Comparison of ENCODE assay signal across 10 cellular contexts in the genomic region with DNA sequence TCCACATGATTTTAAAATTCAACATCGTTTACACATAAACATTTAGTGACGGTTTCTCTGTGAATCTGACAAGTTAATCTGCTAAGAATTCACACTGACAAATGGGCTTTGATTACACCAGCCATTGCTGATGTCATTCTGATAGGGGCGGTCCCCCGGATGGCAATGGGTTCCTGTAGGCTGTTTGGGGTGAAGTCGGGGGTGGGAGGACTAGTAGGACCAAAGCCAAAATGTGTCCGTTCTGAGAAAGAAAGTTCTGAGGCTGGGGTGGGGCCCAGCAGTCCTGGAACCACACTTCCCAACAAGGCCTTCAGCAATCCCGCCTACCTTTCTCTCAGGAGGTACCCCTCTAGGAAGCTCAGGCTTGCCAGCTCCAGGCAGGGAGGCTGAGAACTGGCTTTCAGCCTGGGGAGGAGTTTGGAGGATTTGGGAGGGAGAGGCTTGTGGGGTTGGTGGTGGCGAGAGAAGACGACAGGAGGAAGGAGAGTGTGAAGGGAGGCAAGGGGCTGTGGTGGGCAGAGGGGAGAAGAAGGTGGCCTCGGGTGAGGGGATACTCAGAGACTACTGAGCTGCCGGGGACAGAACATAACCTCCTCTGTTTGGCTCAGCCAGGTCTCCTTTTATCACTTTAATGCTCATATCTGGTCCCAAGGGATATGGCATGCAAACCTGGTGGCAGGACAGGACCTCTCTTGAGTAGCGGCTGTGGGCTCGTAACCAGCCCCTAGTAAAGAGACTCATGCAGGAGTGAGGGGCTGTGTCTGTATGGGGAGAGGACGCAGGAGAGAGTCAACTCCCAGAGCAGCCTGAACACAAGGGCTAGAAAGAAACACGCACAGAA. TPM values are rescaled to one million over a fixed set of nuclear protein-coding genes. Genes with fewer than 3 reads are reported as not detected.
DNase-seq lines count a peak whose midpoint lies in the region; ATAC-seq and TF ChIP-seq lines count a peak whose summit lies in the region.
"Had no signal": no experiment of that assay in that cellular context is flagged by ENCODE, and none has a peak within 500 bp of the region (broad histone marks: within the 10 kb centered on the region; RNA-seq: fewer than 3 reads in every experiment).

No MANE protein-coding gene starts in this region.

- no peak for ATAC-seq in activated naive CD8-positive, alpha-beta T cell treated with anti-CD3 and anti-CD28 coated beads, Interleukin-2, amount 10 ng/mL, durations not matched to agents 7 days and 5 days (ENCODE audit: low read depth)
- ATAC-seq in heart right ventricle (peak in 3 of 8 donors; percentile 1 to 19 (median 6)), HG02938 (IDR thresholded peaks at IDR 0.05; ENCODE audit: unreplicated experiment) (no peak)
- ATAC-seq: activated CD4-positive, alpha-beta T cell treated with anti-CD3 and anti-CD28 coated beads for 36 hours had no signal

- no peaks in the 10 kb centered on the region for H3K9me3 Mint-ChIP-seq in activated naive CD8-positive, alpha-beta T cell treated with anti-CD3 and anti-CD28 coated beads, Interleukin-2, amount 10 ng/mL, durations not matched to agents 7 days and 5 days

- peaks cover 42 to 100% (median 93%) of the 10 kb centered on the region in 9 donors for H3K4me1 ChIP-seq in heart right ventricle

- H3K9me3 ChIP-seq in heart right ventricle, result no peaks in the 10 kb centered on the region

- no peak overlapping the region for H3K4me3 Mint-ChIP-seq in activated naive CD8-positive, alpha-beta T cell treated with anti-CD3 and anti-CD28 coated beads, Interleukin-2, amount 10 ng/mL, durations not matched to agents 7 days and 5 days
- H3K4me3 Mint-ChIP-seq: activated CD4-positive, alpha-beta T cell treated with anti-CD3 and anti-CD28 coated beads for 36 hours had no signal

- H3K27me3 ChIP-seq in heart right ventricle, result peaks cover 0 to 11% (median 0%) of the 10 kb centered on the region in 7 donors

- TF ChIP-seq CTCF in GM13976 (IDR thresholded peaks at IDR 0.05; ENCODE audit: borderline replicate concordance, control extremely low read depth, extremely low read depth, insufficient read depth, missing control alignments), result no peak
- TF ChIP-seq CTCF in heart right ventricle (IDR thresholded peaks at IDR 0.05), result no peak

- WGBS in heart right ventricle, 2 donors, result 46 to 55% methylated on average over 14 to 15 of the region's 15 CpGs

- peaks cover 55% of the 10 kb centered on the region for H3K4me1 Mint-ChIP-seq in activated naive CD8-positive, alpha-beta T cell treated with anti-CD3 and anti-CD28 coated beads, Interleukin-2, amount 10 ng/mL, durations not matched to agents 7 days and 5 days

- peak overlapping the region; percentile 37 to 97 (median 93) for H3K27ac ChIP-seq in heart right ventricle
- H3K27ac ChIP-seq in skin epidermis, result peak overlapping the region in 12 of 21 experiments; percentile 16 to 91 (median 48)

- no peaks in the 10 kb centered on the region for H3K27me3 Mint-ChIP-seq in activated naive CD8-positive, alpha-beta T cell treated with anti-CD3 and anti-CD28 coated beads, Interleukin-2, amount 10 ng/mL, durations not matched to agents 7 days and 5 days

- H3K36me3 ChIP-seq in heart right ventricle, result peaks cover 0 to 94% (median 9%) of the 10 kb centered on the region in 9 donors

- intact Hi-C loops in heart right ventricle (cut with DNase I), result loop anchor here in 5 of 10 donors (2.0 to 10.0 kb wide), 5 partner anchors 109 to 341 kb away; partner anchors contain the start of gene MNT (in 1 of the 5)

- peak; percentile 49 for DNase-seq in GM13976 (ENCODE audit: low spot score)
- no peak for DNase-seq in activated naive CD8-positive, alpha-beta T cell treated with anti-CD3 and anti-CD28 coated beads, Interleukin-2, amount 10 ng/mL, durations not matched to agents 7 days and 5 days
- DNase-seq in heart right ventricle, result peak in 1 of 2 donors; percentile 57
- no peak for DNase-seq in activated gamma-delta T cell treated with Interleukin-2 at 50 U/mL for 16 hours
- DNase-seq in UCSD-AML1 (lab: John Stamatoyannopoulos, UW; ENCODE audit: unreplicated experiment), result no peak
- DNase-seq in foreskin melanocyte, result no peak
- DNase-seq: activated CD4-positive, alpha-beta T cell treated with anti-CD3 and anti-CD28 coated beads for 36 hours; NK-92 treated with Interleukin-12 subunit alpha and Interleukin-12 subunit beta, amount 100 ng/mL, for 24 hours had no signal

- in situ Hi-C loops in GM13976 (cut with MboI; ENCODE audit: low sequenced_read_pairs, unreplicated experiment), result no loop called here

- peaks cover 22% of the 10 kb centered on the region for H3K36me3 Mint-ChIP-seq in activated naive CD8-positive, alpha-beta T cell treated with anti-CD3 and anti-CD28 coated beads, Interleukin-2, amount 10 ng/mL, durations not matched to agents 7 days and 5 days

- POLR2A ChIA-PET in activated naive CD8-positive, alpha-beta T cell treated with anti-CD3 and anti-CD28 coated beads, Interleukin-2, amount 10 ng/mL, durations not matched to agents 7 days and 5 days (lab: Charles Lee), result interaction anchor here (1.1 to 1.7 kb wide), 2 partner anchors 8 to 181 kb away, joined by 4 to 8 read pairs; partner anchors contain the start of gene HIC1

- H3K27ac Mint-ChIP-seq in activated naive CD8-positive, alpha-beta T cell treated with anti-CD3 and anti-CD28 coated beads, Interleukin-2, amount 10 ng/mL, durations not matched to agents 7 days and 5 days, result peak overlapping the region; percentile 71
- H3K27ac Mint-ChIP-seq: activated CD4-positive, alpha-beta T cell treated with anti-CD3 and anti-CD28 coated beads for 36 hours had no signal

- H3K4me3 ChIP-seq in heart right ventricle (no peak overlapping the region), skin epidermis (no peak overlapping the region)

RNA-seq across cellular contexts. Expression of gene HIC1, which starts 8.6 kb away (rescaled TPM):
- 10 to 100 TPM; 62.1 to 64.3 TPM for total RNA-seq in activated naive CD8-positive, alpha-beta T cell treated with anti-CD3 and anti-CD28 coated beads, Interleukin-2, amount 10 ng/mL, durations not matched to agents 7 days and 5 days
- total RNA-seq in heart right ventricle, result 10 to 100 TPM in 7 of 10 donors, 1 to 10 TPM in 3; 3.5 to 37.5 (median 12.1) TPM
- polyA plus RNA-seq in heart right ventricle, result 10 to 100 TPM in 1 of 2 donors, 1 to 10 TPM in 1; 8.3 to 14.3 TPM

RNA-seq across cellular contexts. Expression of gene OVCA2, which starts 21.7 kb away (rescaled TPM):
- 10 to 100 TPM; 32.0 to 35.5 TPM for total RNA-seq in activated naive CD8-positive, alpha-beta T cell treated with anti-CD3 and anti-CD28 coated beads, Interleukin-2, amount 10 ng/mL, durations not matched to agents 7 days and 5 days
- total RNA-seq in heart right ventricle, result 10 to 100 TPM; 15.3 to 25.4 (median 17.6) TPM
- polyA plus RNA-seq in heart right ventricle, result 10 to 100 TPM; 43.3 to 47.5 TPM

RNA-seq across cellular contexts. Expression of gene DPH1, which starts 33.6 kb away (rescaled TPM):
- total RNA-seq in activated naive CD8-positive, alpha-beta T cell treated with anti-CD3 and anti-CD28 coated beads, Interleukin-2, amount 10 ng/mL, durations not matched to agents 7 days and 5 days, result 10 to 100 TPM; 45.7 to 46.4 TPM
- total RNA-seq in heart right ventricle, result 10 to 100 TPM; 22.8 to 40.0 (median 25.9) TPM
- 10 to 100 TPM; 19.0 to 28.9 TPM for polyA plus RNA-seq in heart right ventricle

RNA-seq across cellular contexts. Expression of gene RTN4RL1, which starts 38.4 kb away (rescaled TPM):
- total RNA-seq in activated naive CD8-positive, alpha-beta T cell treated with anti-CD3 and anti-CD28 coated beads, Interleukin-2, amount 10 ng/mL, durations not matched to agents 7 days and 5 days, result under 1 TPM; 0.22 to 0.45 TPM
- 1 to 10 TPM in 9 of 10 donors, under 1 TPM in 1; 0.81 to 6.3 (median 2.5) TPM for total RNA-seq in heart right ventricle
- polyA plus RNA-seq in heart right ventricle, result 1 to 10 TPM; 3.0 to 3.1 TPM
